9 cellular contexts compared by ENCODE assay signal in genomic region chr15:52709172-52709979, GRCh38. TPM values are rescaled to one million over a fixed set of nuclear protein-coding genes. Genes with fewer than 3 reads are reported as not detected.
A peak's percentile ranks its signal among the peaks of the same experiment; 100 is the strongest.
DNase-seq lines count a peak whose midpoint lies in the region; ATAC-seq and TF ChIP-seq lines count a peak whose summit lies in the region.
"Had no signal": no experiment of that assay in that cellular context is flagged by ENCODE, and none has a peak within 500 bp of the region (broad histone marks: within the 10 kb centered on the region; RNA-seq: fewer than 3 reads in every experiment).

No MANE protein-coding gene starts in this region.

- H3K4me2 ChIP-seq in Karpas-422 (ENCODE audit: low read depth, low read length, poor library complexity, severe bottlenecking), result peak overlapping the region; percentile 85

- peak overlapping the region; percentile 86 for H3K9ac ChIP-seq in Karpas-422 (ENCODE audit: low read length)

- H4K20me1 ChIP-seq in Karpas-422 (ENCODE audit: insufficient read depth, low read depth, low read length), result no peaks in the 10 kb centered on the region; the same call in 1 of the 2 replicates

- H3K36me3 ChIP-seq in Karpas-422 (ENCODE audit: insufficient read depth, low read length), result peaks cover 17% of the 10 kb centered on the region

- H3K27ac ChIP-seq in Karpas-422 (ENCODE audit: low read length) (peak overlapping the region; percentile 84), RWPE1 (no peak overlapping the region)

- peaks cover 20% of the 10 kb centered on the region for H3K27me3 Mint-ChIP-seq in activated T-helper 2 cell treated with anti-CD3 and anti-CD28 coated beads, Interferon-gamma antibody, Interleukin-2, Interleukin-4, amounts not matched to agents 10 μg/mL and 5 μg/mL and 100 μg/mL, durations not matched to agents 14 hours and 24 hours and 36 hours (ENCODE audit: low read depth)
- H3K27me3 Mint-ChIP-seq in HFFc6 (ENCODE audit: insufficient read depth), result peaks cover 10% of the 10 kb centered on the region
- H3K27me3 Mint-ChIP-seq: central memory CD8-positive, alpha-beta T cell had no signal

- no peaks in the 10 kb centered on the region for H3K27me3 ChIP-seq in Karpas-422 (ENCODE audit: low read length)

- POLR2A ChIA-PET in RWPE1 (lab: Yijun Ruan, JAX; ENCODE audit: low non-redundant PET), result no interaction called here

- peaks cover 37% of the 10 kb centered on the region for H3K4me1 ChIP-seq in Karpas-422 (ENCODE audit: low read length)

- no peak overlapping the region for H3K4me3 Mint-ChIP-seq in activated T-helper 2 cell treated with anti-CD3 and anti-CD28 coated beads, Interferon-gamma antibody, Interleukin-2, Interleukin-4, amounts not matched to agents 10 μg/mL and 5 μg/mL and 100 μg/mL, durations not matched to agents 14 hours and 24 hours and 36 hours (ENCODE audit: low read depth)
- H3K4me3 Mint-ChIP-seq in HFFc6, result no peak overlapping the region
- H3K4me3 Mint-ChIP-seq: central memory CD8-positive, alpha-beta T cell had no signal

- no peaks in the 10 kb centered on the region for H3K9me3 Mint-ChIP-seq in activated T-helper 2 cell treated with anti-CD3 and anti-CD28 coated beads, Interferon-gamma antibody, Interleukin-2, Interleukin-4, amounts not matched to agents 10 μg/mL and 5 μg/mL and 100 μg/mL, durations not matched to agents 14 hours and 24 hours and 36 hours
- H3K9me3 Mint-ChIP-seq in HFFc6, result no peaks in the 10 kb centered on the region
- H3K9me3 Mint-ChIP-seq: central memory CD8-positive, alpha-beta T cell had no signal

- TF ChIP-seq CTCF in RWPE1 (conservative IDR thresholded peaks at IDR 0.05; ENCODE audit: low read depth) (no peak), HFFc6 (IDR thresholded peaks at IDR 0.05) (no peak)

- H3K4me1 Mint-ChIP-seq in activated T-helper 2 cell treated with anti-CD3 and anti-CD28 coated beads, Interferon-gamma antibody, Interleukin-2, Interleukin-4, amounts not matched to agents 10 μg/mL and 5 μg/mL and 100 μg/mL, durations not matched to agents 14 hours and 24 hours and 36 hours (ENCODE audit: low read depth), result peaks cover 1% of the 10 kb centered on the region
- H3K4me1 Mint-ChIP-seq in HFFc6 (ENCODE audit: low read depth), result no peaks in the 10 kb centered on the region
- H3K4me1 Mint-ChIP-seq: central memory CD8-positive, alpha-beta T cell had no signal

- ATAC-seq in GM18505 (IDR thresholded peaks at IDR 0.05; ENCODE audit: unreplicated experiment) (peak; percentile 80), GM21737 (IDR thresholded peaks at IDR 0.05; ENCODE audit: unreplicated experiment) (peak; percentile 85)

- H3K4me3 ChIP-seq in Karpas-422 (ENCODE audit: low read length) (peak overlapping the region; percentile 92), iPS-18c (ENCODE audit: insufficient read depth, low read depth, low read length) (peak overlapping the region; percentile 49; the same call in 1 of the 2 replicates)

- DNase-seq in Karpas-422 (peak; percentile 95), RWPE1 (ENCODE audit: low spot score) (no peak), HFFc6 (no peak), A172 (ENCODE audit: low spot score) (no peak)
- no peak for DNase-seq in activated T-helper 2 cell treated with anti-CD3 and anti-CD28 coated beads, Interferon-gamma antibody, Interleukin-2, Interleukin-4, amounts not matched to agents 10 μg/mL and 5 μg/mL and 100 μg/mL, durations not matched to agents 14 hours and 24 hours and 36 hours (ENCODE audit: low spot score)

- H3K27ac Mint-ChIP-seq in activated T-helper 2 cell treated with anti-CD3 and anti-CD28 coated beads, Interferon-gamma antibody, Interleukin-2, Interleukin-4, amounts not matched to agents 10 μg/mL and 5 μg/mL and 100 μg/mL, durations not matched to agents 14 hours and 24 hours and 36 hours, result no peak overlapping the region
- H3K27ac Mint-ChIP-seq in HFFc6, result no peak overlapping the region

- H3K9me2 ChIP-seq in Karpas-422 (replicated peaks; ENCODE audit: insufficient read depth, low read length), result no peaks in the 10 kb centered on the region

- no peak overlapping the region for H2AFZ ChIP-seq in Karpas-422 (ENCODE audit: low read length)

- no peak for TF ChIP-seq POLR2A in GM18505 (IDR thresholded peaks at IDR 0.05; ENCODE audit: borderline replicate concordance, extremely low read depth, insufficient read depth, insufficient read length)

- H3K9me3 ChIP-seq in Karpas-422 (ENCODE audit: low read length) (no peaks in the 10 kb centered on the region), iPS-18c (ENCODE audit: control insufficient read depth, insufficient read depth, low read length) (no peaks in the 10 kb centered on the region)

- CTCF ChIA-PET in RWPE1 (lab: Yijun Ruan, JAX), result no interaction called here

- peaks cover 49% of the 10 kb centered on the region for H3K79me2 ChIP-seq in Karpas-422 (ENCODE audit: low read length)

- H3K36me3 Mint-ChIP-seq in activated T-helper 2 cell treated with anti-CD3 and anti-CD28 coated beads, Interferon-gamma antibody, Interleukin-2, Interleukin-4, amounts not matched to agents 10 μg/mL and 5 μg/mL and 100 μg/mL, durations not matched to agents 14 hours and 24 hours and 36 hours (ENCODE audit: low read depth), result no peaks in the 10 kb centered on the region
- H3K36me3 Mint-ChIP-seq in HFFc6 (ENCODE audit: low read depth), result no peaks in the 10 kb centered on the region

- intact Hi-C loops in activated T-helper 2 cell treated with anti-CD3 and anti-CD28 coated beads, Interferon-gamma antibody, Interleukin-2, Interleukin-4, amounts not matched to agents 10 μg/mL and 5 μg/mL and 100 μg/mL, durations not matched to agents 14 hours and 24 hours and 36 hours (cut with micrococcal nuclease), result no loop called here

RNA-seq across cellular contexts. Expression of gene ATOSA, which starts 30.2 kb away (rescaled TPM):
- total RNA-seq in Karpas-422 (2014; rRNA removed; shearing (Covaris generic); ENCODE audit: low replicate concordance), result 107 and 255 TPM in 2 replicates
- total RNA-seq in activated T-helper 2 cell treated with anti-CD3 and anti-CD28 coated beads, Interferon-gamma antibody, Interleukin-2, Interleukin-4, amounts not matched to agents 10 μg/mL and 5 μg/mL and 100 μg/mL, durations not matched to agents 14 hours and 24 hours and 36 hours, result 14.4 TPM in 2 replicates
- total RNA-seq in HFFc6 (2021; fragmentation: NEBNext Ultra II Directional; extraction: Animal tissue kit (Norgen Biotek cat#: 25700)), result 10 to 100 TPM; 17.3 to 28.2 (median 22.0) TPM
- total RNA-seq in A172 (2014; rRNA removed; shearing (Covaris generic)), result 8.0 and 9.0 TPM in 2 replicates
